ENCODE assay signal across 2 cellular contexts in genomic region chr14:51468523-51468922, GRCh38.
TF ChIP-seq lines count a peak whose summit lies in the region.

No MANE protein-coding gene starts in this region.

TF ChIP-seq in SK-N-SH, 30 proteins besides CTCF, POLR2A, EP300 and RAD21 (continued from another document):
- TF ChIP-seq NFIC (IDR thresholded peaks at IDR 0.05; ENCODE audit: borderline replicate concordance) (no peak), FOXM1 (IDR thresholded peaks at IDR 0.05; ENCODE audit: low read depth) (no peak), POLR2AphosphoS5 (IDR thresholded peaks at IDR 0.05; ENCODE audit: low read depth, low read length) (no peak), JUND (IDR thresholded peaks at IDR 0.05) (no peak), REST (IDR thresholded peaks at IDR 0.05; ENCODE audit: low read depth, low read length) (no peak)

TF ChIP-seq in SK-N-SH treated with all-trans-retinoic acid at 6 μM for 48 hours, 23 proteins besides CTCF, POLR2A, EP300 and RAD21 (continued from another document):
- TF ChIP-seq ZNF8 (CRISPR knock-in tag; IDR thresholded peaks at IDR 0.05) = no peak
- no peak for TF ChIP-seq TSHZ2 (CRISPR knock-in tag; IDR thresholded peaks at IDR 0.05)
- TF ChIP-seq ZNF565 (CRISPR knock-in tag; conservative IDR thresholded peaks at IDR 0.05; ENCODE audit: low read depth) = no peak
- no peak for TF ChIP-seq POU6F1 (CRISPR knock-in tag; IDR thresholded peaks at IDR 0.05; ENCODE audit: borderline replicate concordance, low read depth)
- TF ChIP-seq ZFP3 (CRISPR knock-in tag; IDR thresholded peaks at IDR 0.05) = no peak
